8 cellular contexts compared by ENCODE assay signal in the genomic region with DNA sequence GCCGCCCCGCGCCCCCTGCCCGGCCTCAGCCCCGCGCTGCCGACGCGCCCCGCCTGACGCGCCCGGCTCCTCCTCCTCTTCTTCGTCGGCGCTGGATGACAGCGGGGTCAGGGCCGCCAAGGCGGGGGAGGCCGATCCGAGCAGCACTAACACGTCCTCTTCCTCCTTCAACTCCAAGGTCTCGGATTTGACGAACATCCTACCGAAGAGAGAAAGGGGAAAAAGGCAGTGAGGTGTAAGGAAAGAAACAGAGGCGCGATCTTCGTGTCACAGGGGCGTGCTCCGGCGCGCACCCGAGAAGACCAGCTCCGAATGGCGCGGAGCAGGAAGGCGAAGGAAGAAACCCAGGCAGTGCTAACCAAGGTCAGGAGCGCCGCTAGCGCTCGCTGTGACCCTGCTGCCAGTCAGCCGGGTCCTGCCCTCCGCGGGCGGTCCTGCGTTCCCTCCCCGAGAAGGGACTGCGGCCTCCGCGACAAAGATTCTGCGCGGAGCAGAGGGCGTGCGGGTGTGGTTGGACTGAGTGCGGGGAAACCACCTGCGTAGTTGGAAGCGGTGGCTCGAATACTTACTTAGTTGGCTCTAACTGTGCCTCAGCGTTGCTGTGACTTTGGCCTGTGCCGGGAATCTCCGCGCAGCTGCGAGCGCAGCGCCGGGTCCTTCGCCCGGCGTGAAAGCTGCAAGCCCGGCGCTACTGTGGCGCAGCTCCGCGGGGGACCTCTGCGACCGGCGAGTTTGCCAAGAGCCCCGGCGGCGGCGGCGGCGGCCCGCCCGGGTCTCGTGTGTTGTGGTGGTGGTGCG. TPM values are rescaled to one million over a fixed set of nuclear protein-coding genes. Genes with fewer than 3 reads are reported as not detected.
DNase-seq lines count a peak whose midpoint lies in the region; ATAC-seq, FAIRE-seq and TF ChIP-seq lines count a peak whose summit lies in the region.

No MANE protein-coding gene starts in this region.

- ATAC-seq in GM18520 (IDR thresholded peaks at IDR 0.05; ENCODE audit: unreplicated experiment) (peak; percentile 33), HG02884 (IDR thresholded peaks at IDR 0.05; ENCODE audit: unreplicated experiment) (peak; percentile 33)

- no peak for FAIRE-seq in astrocyte (lab: Jason Lieb, UNC)

- H3K36me3 ChIP-seq in BE2C (no peaks in the 10 kb centered on the region), astrocyte (ENCODE audit: insufficient read depth, low read length) (no peaks in the 10 kb centered on the region), iPS-20b (ENCODE audit: insufficient read depth, low read depth, low read length) (no peaks in the 10 kb centered on the region)

- peaks cover 6% of the 10 kb centered on the region for H3K4me1 Mint-ChIP-seq in astrocyte (ENCODE audit: low read depth, unreplicated experiment)

- H3K36me3 Mint-ChIP-seq in astrocyte (ENCODE audit: low read depth, unreplicated experiment): peaks cover 2% of the 10 kb centered on the region

- TF ChIP-seq CTCF in BE2C (IDR thresholded peaks at IDR 0.05; ENCODE audit: low read depth, low read length): no peak
- no peak for TF ChIP-seq CTCF in astrocyte (IDR thresholded peaks at IDR 0.05; ENCODE audit: insufficient read depth, low read depth, low read length)

- H3K27me3 ChIP-seq in BE2C (peaks cover 95% of the 10 kb centered on the region), astrocyte (ENCODE audit: insufficient read depth, low read length) (peaks cover 93% of the 10 kb centered on the region), iPS-20b (ENCODE audit: insufficient read depth, low read length) (peaks cover 100% of the 10 kb centered on the region)

- no peaks in the 10 kb centered on the region; the same call in 1 of the 2 replicates for H3K4me1 ChIP-seq in BE2C
- peaks cover 14% of the 10 kb centered on the region for H3K4me1 ChIP-seq in astrocyte (ENCODE audit: insufficient read depth, low read length)
- H3K4me1 ChIP-seq in iPS-20b (ENCODE audit: insufficient read depth, low read length): peaks cover 32% of the 10 kb centered on the region

- no peaks in the 10 kb centered on the region for H3K9me3 ChIP-seq in BE2C
- H3K9me3 ChIP-seq in astrocyte (ENCODE audit: insufficient read depth, low read depth, low read length): peaks cover 12% of the 10 kb centered on the region
- no peaks in the 10 kb centered on the region for H3K9me3 ChIP-seq in iPS-20b (ENCODE audit: insufficient read depth, low read depth, low read length)

- DNase-seq in BE2C (peak; percentile 49), NCI-H526 treated with DMSO at 0.1 percent for 48 hours (lab: John Stamatoyannopoulos, UW) (peak; percentile 68), astrocyte (ENCODE audit: low read depth) (peak; percentile 17), DMS114 treated with DMSO at 0.1 percent for 48 hours (lab: John Stamatoyannopoulos, UW; ENCODE audit: unreplicated experiment) (no peak)
- peak; percentile 41 to 49 for DNase-seq in stimulated activated CD4-positive, alpha-beta T cell treated with anti-CD3 and anti-CD28 coated beads, Interleukin-2, amount 100 ng/mL, for 24 hours

- H3K4me3 ChIP-seq in BE2C (ENCODE audit: low read depth, low read length): peak overlapping the region; percentile 60
- peak overlapping the region; percentile 54 for H3K4me3 ChIP-seq in astrocyte (ENCODE audit: insufficient read depth, low read depth, low read length)
- peak overlapping the region; percentile 60 for H3K4me3 ChIP-seq in iPS-20b (ENCODE audit: low read length)

- peaks cover 14% of the 10 kb centered on the region for H3K9me3 Mint-ChIP-seq in astrocyte (ENCODE audit: unreplicated experiment)

- H2AFZ ChIP-seq in astrocyte (ENCODE audit: low read depth, low read length): peak overlapping the region; percentile 77

- no peaks in the 10 kb centered on the region for H3K79me2 ChIP-seq in astrocyte (ENCODE audit: insufficient read depth, low read length)

- peak overlapping the region; percentile 95 for H3K4me2 ChIP-seq in astrocyte (ENCODE audit: low read length)

- H3K27ac ChIP-seq in astrocyte (ENCODE audit: low read depth, low read length) (no peak overlapping the region), iPS-20b (ENCODE audit: low read length) (no peak overlapping the region)

- no peaks in the 10 kb centered on the region for H4K20me1 ChIP-seq in astrocyte (ENCODE audit: insufficient read depth, low read length)

- H3K9ac ChIP-seq in astrocyte (ENCODE audit: low read length) (no peak overlapping the region), iPS-20b (ENCODE audit: low read depth, low read length) (no peak overlapping the region)

- peaks cover 83% of the 10 kb centered on the region for H3K27me3 Mint-ChIP-seq in astrocyte (ENCODE audit: low read depth, unreplicated experiment)

- no peak overlapping the region for H3K27ac Mint-ChIP-seq in astrocyte (ENCODE audit: unreplicated experiment)

- H3K4me3 Mint-ChIP-seq in astrocyte (ENCODE audit: unreplicated experiment): peak overlapping the region; percentile 80

RNA-seq across cellular contexts. Expression of a gene that starts 0.5 kb away (rescaled TPM):
- polyA plus RNA-seq in BE2C (2012; ENCODE audit: insufficient read depth, insufficient read length, low read depth): not detected
- total RNA-seq in astrocyte: not detected in 2 replicates
